23 cellular contexts compared by ENCODE assay signal in the genomic region with DNA sequence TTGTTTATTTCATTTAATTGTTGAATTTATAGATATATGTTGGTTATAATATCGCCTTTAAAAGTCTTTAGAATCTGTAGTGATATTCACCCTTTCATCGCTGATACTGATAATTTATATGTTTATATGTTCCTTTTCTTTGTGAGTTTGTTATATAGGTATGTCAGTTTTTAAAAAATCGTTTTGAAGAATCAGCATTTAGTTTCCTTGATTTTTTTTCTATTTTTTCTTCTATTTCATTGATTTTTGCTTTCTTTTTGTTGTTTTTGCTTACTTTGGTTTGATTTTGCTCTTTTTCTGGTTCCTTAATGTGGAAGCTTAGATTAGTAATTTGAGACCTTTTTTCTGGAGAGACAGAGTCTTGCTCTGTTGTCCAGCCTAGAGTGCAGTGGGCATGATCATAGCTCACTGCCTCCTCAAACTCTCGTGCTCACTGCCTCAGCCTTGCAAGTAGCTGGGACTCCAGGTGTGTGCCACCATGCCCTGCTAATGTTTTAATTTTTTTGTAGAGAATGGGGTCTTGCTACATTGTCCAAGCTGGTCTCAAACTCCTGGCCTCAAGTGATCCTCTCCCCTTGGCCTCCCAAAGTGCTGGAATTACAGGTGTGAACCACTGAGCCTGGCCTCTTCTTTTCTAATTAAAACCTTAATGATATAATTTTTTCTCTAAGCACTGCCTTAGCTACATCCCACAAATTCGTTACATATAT. TPM values are rescaled to one million over a fixed set of nuclear protein-coding genes. Genes with fewer than 3 reads are reported as not detected.
DNase-seq lines count a peak whose midpoint lies in the region; ATAC-seq and TF ChIP-seq lines count a peak whose summit lies in the region.
"Had no signal": no experiment of that assay in that cellular context is flagged by ENCODE, and none has a peak within 500 bp of the region (broad histone marks: within the 10 kb centered on the region; RNA-seq: fewer than 3 reads in every experiment).

No MANE protein-coding gene starts in this region.

- H3K27me3 ChIP-seq in CD8-positive, alpha-beta T cell (ENCODE audit: insufficient read depth, low read length) = no peaks in the 10 kb centered on the region
- H3K27me3 ChIP-seq in naive thymus-derived CD4-positive, alpha-beta T cell (ENCODE audit: control insufficient read depth in 2 of 2, insufficient read depth in 2 of 2, low read length in 2 of 2) = no peaks in the 10 kb centered on the region
- H3K27me3 ChIP-seq: BE2C, testis, uterus had no signal

- H3K36me3 Mint-ChIP-seq in activated T-cell treated with anti-CD3 and anti-CD28 coated beads, Interleukin-2, amount 50 U/mL, for 4 hours (ENCODE audit: insufficient read depth) = peaks cover 7% of the 10 kb centered on the region
- peaks cover 11% of the 10 kb centered on the region for H3K36me3 Mint-ChIP-seq in CD8-positive, alpha-beta T cell
- peaks cover 10% of the 10 kb centered on the region for H3K36me3 Mint-ChIP-seq in WTC11
- H3K36me3 Mint-ChIP-seq in naive thymus-derived CD4-positive, alpha-beta T cell = peaks cover 0 to 8% (median 4%) of the 10 kb centered on the region in 5 donors

- POLR2A ChIA-PET in CD8-positive, alpha-beta T cell (lab: Charles Lee) = interaction anchor here (0.7 to 1.1 kb wide), 2 partner anchors 8 to 18 kb away, joined by 3 read pairs; a partner anchor contains a TSS
- POLR2A ChIA-PET in WTC11 (lab: Charles Lee) = no interaction called here
- POLR2A ChIA-PET in naive thymus-derived CD4-positive, alpha-beta T cell (lab: Charles Lee) = interaction anchor here (0.9 kb wide), 1 partner anchor 21 kb away, joined by 4 read pairs; no protein-coding TSS in a partner anchor
- POLR2A ChIA-PET in HEK293T (lab: Yijun Ruan, JAX) = no interaction called here

- no peaks in the 10 kb centered on the region for H3K9me3 ChIP-seq in CD8-positive, alpha-beta T cell (ENCODE audit: low read length)
- H3K9me3 ChIP-seq in naive thymus-derived CD4-positive, alpha-beta T cell (ENCODE audit: control insufficient read depth in 2 of 3, low read length in 3 of 3) = no peaks in the 10 kb centered on the region
- H3K9me3 ChIP-seq: BE2C, testis, uterus had no signal

- ATAC-seq in activated T-cell treated with anti-CD3 and anti-CD28 coated beads, Interleukin-2, amount 50 U/mL, for 4 hours = no peak
- ATAC-seq in CD8-positive, alpha-beta T cell = no peak
- no peak for ATAC-seq in WTC11
- ATAC-seq in naive thymus-derived CD4-positive, alpha-beta T cell = no peak
- ATAC-seq: SK-N-SH treated with all-trans-retinoic acid at 6 μM for 48 hours; stimulated activated naive B cell treated with anti-CD40 and anti-IgM and Interleukin-4, amounts not matched to agents 10 μg/mL and 1 μg/mL and 100 μg/mL, for 72 hours had no signal

- H3K27ac Mint-ChIP-seq in CD8-positive, alpha-beta T cell = peak overlapping the region; percentile 60
- H3K27ac Mint-ChIP-seq in WTC11 = no peak overlapping the region
- peak overlapping the region in 6 of 9 donors; percentile 15 to 84 (median 64) for H3K27ac Mint-ChIP-seq in naive thymus-derived CD4-positive, alpha-beta T cell
- H3K27ac Mint-ChIP-seq: activated CD4-positive, alpha-beta memory T cell treated with anti-CD3 and anti-CD28 coated beads, Interleukin-2, amount 10 ng/mL, durations not matched to agents 7 days and 5 days; activated naive CD8-positive, alpha-beta T cell treated with anti-CD3 and anti-CD28 coated beads, Interleukin-2, amount 10 ng/mL, durations not matched to agents 7 days and 5 days; stimulated activated naive B cell treated with anti-CD40 and anti-IgM and Interleukin-4, amounts not matched to agents 10 μg/mL and 1 μg/mL and 100 μg/mL, for 72 hours had no signal

- no peak for DNase-seq in activated T-cell treated with anti-CD3 and anti-CD28 coated beads, Interleukin-2, amount 50 U/mL, for 4 hours
- no peak for DNase-seq in activated T-cell treated with anti-CD3 and anti-CD28 coated beads for 4 hours
- no peak for DNase-seq in CD8-positive, alpha-beta T cell
- DNase-seq in WTC11 (ENCODE audit: low spot score) = no peak
- no peak for DNase-seq in naive thymus-derived CD4-positive, alpha-beta T cell
- no peak for DNase-seq in iPS-NIHi7 (ENCODE audit: extremely low spot score)
- no peak for DNase-seq in HEK293T (ENCODE audit: extremely low spot score)
- DNase-seq in NCI-H1930 (lab: John Stamatoyannopoulos, UW) = no peak
- DNase-seq: activated CD4-positive, alpha-beta memory T cell treated with anti-CD3 and anti-CD28 coated beads, Interleukin-2, amount 10 ng/mL, durations not matched to agents 7 days and 5 days; activated naive CD8-positive, alpha-beta T cell treated with anti-CD3 and anti-CD28 coated beads, Interleukin-2, amount 10 ng/mL, durations not matched to agents 7 days and 5 days; BE2C; central memory CD4-positive, alpha-beta T cell; mammary epithelial cell; NCI-H1092; NCI-H187; nucleus accumbens; stimulated activated naive B cell treated with anti-CD40 and anti-IgM and Interleukin-4, amounts not matched to agents 10 μg/mL and 1 μg/mL and 100 μg/mL, for 72 hours; T-helper 9 cell; testis; uterus had no signal

- peaks cover 71% of the 10 kb centered on the region for H3K4me1 Mint-ChIP-seq in activated T-cell treated with anti-CD3 and anti-CD28 coated beads, Interleukin-2, amount 50 U/mL, for 4 hours (ENCODE audit: low read depth)
- H3K4me1 Mint-ChIP-seq in CD8-positive, alpha-beta T cell (ENCODE audit: low read depth) = peaks cover 79% of the 10 kb centered on the region
- H3K4me1 Mint-ChIP-seq in WTC11 = peaks cover 29% of the 10 kb centered on the region
- H3K4me1 Mint-ChIP-seq in naive thymus-derived CD4-positive, alpha-beta T cell = peaks cover 56 to 95% (median 66%) of the 10 kb centered on the region in 7 donors

- no peak overlapping the region for H3K27ac ChIP-seq in CD8-positive, alpha-beta T cell (ENCODE audit: low read depth, low read length)
- H3K27ac ChIP-seq in naive thymus-derived CD4-positive, alpha-beta T cell (ENCODE audit: low read depth, low read length) = no peak overlapping the region
- H3K27ac ChIP-seq: uterus had no signal

- no peaks in the 10 kb centered on the region for H3K36me3 ChIP-seq in CD8-positive, alpha-beta T cell (ENCODE audit: insufficient read depth, low read length)
- H3K36me3 ChIP-seq in naive thymus-derived CD4-positive, alpha-beta T cell (ENCODE audit: control insufficient read depth in 2 of 3, insufficient read depth in 3 of 3, low read length in 3 of 3) = peaks cover 0 to 6% (median 0%) of the 10 kb centered on the region in 3 experiments
- H3K36me3 ChIP-seq: uterus had no signal

- CTCF ChIA-PET in CD8-positive, alpha-beta T cell (lab: Charles Lee) = interaction anchor here (0.9 to 1.2 kb wide), 2 partner anchors 21 to 338 kb away, joined by 3 to 4 read pairs; no protein-coding TSS in a partner anchor
- CTCF ChIA-PET in WTC11 (lab: Charles Lee) (interaction anchor here (0.7 kb wide), 1 partner anchor 59 kb away, joined by 3 read pairs; no protein-coding TSS in a partner anchor), HEK293T (lab: Yijun Ruan, JAX) (interaction anchor here (0.9 kb wide), 1 partner anchor 20 kb away, joined by 8 read pairs; no protein-coding TSS in a partner anchor)
- CTCF ChIA-PET in naive thymus-derived CD4-positive, alpha-beta T cell (lab: Charles Lee) = interaction anchor here (0.7 to 1.9 kb wide), 3 partner anchors 11 to 23 kb away, joined by 4 to 5 read pairs (median 4); no protein-coding TSS in a partner anchor

- H3K9me3 Mint-ChIP-seq in activated T-cell treated with anti-CD3 and anti-CD28 coated beads, Interleukin-2, amount 50 U/mL, for 4 hours = no peaks in the 10 kb centered on the region
- H3K9me3 Mint-ChIP-seq in CD8-positive, alpha-beta T cell = no peaks in the 10 kb centered on the region
- H3K9me3 Mint-ChIP-seq in WTC11 = no peaks in the 10 kb centered on the region
- H3K9me3 Mint-ChIP-seq in naive thymus-derived CD4-positive, alpha-beta T cell = no peaks in the 10 kb centered on the region
- H3K9me3 Mint-ChIP-seq: activated CD4-positive, alpha-beta memory T cell treated with anti-CD3 and anti-CD28 coated beads, Interleukin-2, amount 10 ng/mL, durations not matched to agents 7 days and 5 days; activated naive CD8-positive, alpha-beta T cell treated with anti-CD3 and anti-CD28 coated beads, Interleukin-2, amount 10 ng/mL, durations not matched to agents 7 days and 5 days; activated T-helper 1 cell treated with anti-CD3 and anti-CD28 coated beads, Interleukin-12 subunit alpha, Interleukin-12 subunit beta, Interleukin-2, Interleukin-4 antibody, amounts not matched to agents 30 ng/mL and 10 ng/mL and 1 ng/mL, durations not matched to agents 14 hours and 24 hours and 36 hours; stimulated activated naive B cell treated with anti-CD40 and anti-IgM and Interleukin-4, amounts not matched to agents 10 μg/mL and 1 μg/mL and 100 μg/mL, for 72 hours had no signal

- peaks cover 82% of the 10 kb centered on the region for H3K4me1 ChIP-seq in CD8-positive, alpha-beta T cell (ENCODE audit: insufficient read depth, low read length)
- peaks cover 45 to 51% of the 10 kb centered on the region in 2 donors for H3K4me1 ChIP-seq in naive thymus-derived CD4-positive, alpha-beta T cell (ENCODE audit: control insufficient read depth in 2 of 2, insufficient read depth in 2 of 2, low read length in 2 of 2)
- H3K4me1 ChIP-seq: BE2C had no signal

- H3K4me3 ChIP-seq in CD8-positive, alpha-beta T cell (ENCODE audit: low read depth, low read length) = no peak overlapping the region
- H3K4me3 ChIP-seq in naive thymus-derived CD4-positive, alpha-beta T cell (ENCODE audit: low read length) = no peak overlapping the region
- H3K4me3 ChIP-seq: smooth muscle cell, testis, uterus had no signal

- TF ChIP-seq CTCF in CD8-positive, alpha-beta T cell (IDR thresholded peaks at IDR 0.05) = no peak
- TF ChIP-seq CTCF in WTC11 (IDR thresholded peaks at IDR 0.05) = no peak

- H3K4me3 Mint-ChIP-seq in activated T-cell treated with anti-CD3 and anti-CD28 coated beads, Interleukin-2, amount 50 U/mL, for 4 hours = peak overlapping the region; percentile 35
- peak overlapping the region; percentile 19 for H3K4me3 Mint-ChIP-seq in CD8-positive, alpha-beta T cell
- H3K4me3 Mint-ChIP-seq in WTC11 = no peak overlapping the region
- peak overlapping the region in 8 of 10 donors; percentile 2 to 74 (median 54) for H3K4me3 Mint-ChIP-seq in naive thymus-derived CD4-positive, alpha-beta T cell
- H3K4me3 Mint-ChIP-seq: activated CD4-positive, alpha-beta memory T cell treated with anti-CD3 and anti-CD28 coated beads, Interleukin-2, amount 10 ng/mL, durations not matched to agents 7 days and 5 days; activated naive CD8-positive, alpha-beta T cell treated with anti-CD3 and anti-CD28 coated beads, Interleukin-2, amount 10 ng/mL, durations not matched to agents 7 days and 5 days; activated T-helper 1 cell treated with anti-CD3 and anti-CD28 coated beads, Interleukin-12 subunit alpha, Interleukin-12 subunit beta, Interleukin-2, Interleukin-4 antibody, amounts not matched to agents 30 ng/mL and 10 ng/mL and 1 ng/mL, durations not matched to agents 14 hours and 24 hours and 36 hours; stimulated activated naive B cell treated with anti-CD40 and anti-IgM and Interleukin-4, amounts not matched to agents 10 μg/mL and 1 μg/mL and 100 μg/mL, for 72 hours had no signal

- H3K27me3 Mint-ChIP-seq in activated T-cell treated with anti-CD3 and anti-CD28 coated beads, Interleukin-2, amount 50 U/mL, for 4 hours (ENCODE audit: low read depth) = no peaks in the 10 kb centered on the region
- no peaks in the 10 kb centered on the region for H3K27me3 Mint-ChIP-seq in CD8-positive, alpha-beta T cell (ENCODE audit: low read depth)
- H3K27me3 Mint-ChIP-seq in WTC11 (ENCODE audit: low read depth) = no peaks in the 10 kb centered on the region
- H3K27me3 Mint-ChIP-seq in naive thymus-derived CD4-positive, alpha-beta T cell = no peaks in the 10 kb centered on the region
- H3K27me3 Mint-ChIP-seq: activated CD4-positive, alpha-beta memory T cell treated with anti-CD3 and anti-CD28 coated beads, Interleukin-2, amount 10 ng/mL, durations not matched to agents 7 days and 5 days; activated naive CD8-positive, alpha-beta T cell treated with anti-CD3 and anti-CD28 coated beads, Interleukin-2, amount 10 ng/mL, durations not matched to agents 7 days and 5 days; stimulated activated naive B cell treated with anti-CD40 and anti-IgM and Interleukin-4, amounts not matched to agents 10 μg/mL and 1 μg/mL and 100 μg/mL, for 72 hours had no signal

- intact Hi-C loops in CD8-positive, alpha-beta T cell (cut with DNase I, micrococcal nuclease) = no loop called here
- intact Hi-C loops in naive thymus-derived CD4-positive, alpha-beta T cell (cut with micrococcal nuclease) = loop anchor here in 1 of 2 donors (5.0 kb wide), 1 partner anchor 616 kb away; a partner anchor contains a TSS

RNA-seq across cellular contexts. Expression of a gene that starts 7.5 kb away (rescaled TPM):
- 100 to 1,000 TPM; 149 to 176 (median 158) TPM for total RNA-seq in activated T-cell treated with anti-CD3 and anti-CD28 coated beads, Interleukin-2, amount 50 U/mL, for 4 hours
- 100 to 1,000 TPM; 460 to 476 TPM for total RNA-seq in CD8-positive, alpha-beta T cell
- 255 to 272 TPM (median 268 TPM) in 3 replicates for total RNA-seq in WTC11 (2021)
- 100 to 1,000 TPM; 176 to 303 (median 286) TPM for total RNA-seq in naive thymus-derived CD4-positive, alpha-beta T cell
- polyA plus RNA-seq in naive thymus-derived CD4-positive, alpha-beta T cell = 100 to 1,000 TPM; 130 to 231 TPM

RNA-seq across cellular contexts. Expression of a gene that starts 18.8 kb away (rescaled TPM):
- 1 to 10 TPM; 3.4 to 6.5 (median 4.1) TPM for total RNA-seq in activated T-cell treated with anti-CD3 and anti-CD28 coated beads, Interleukin-2, amount 50 U/mL, for 4 hours
- total RNA-seq in CD8-positive, alpha-beta T cell = 10 to 100 TPM in 1 of 2 experiments, 1 to 10 TPM in 1; 8.4 to 10.1 TPM
- total RNA-seq in WTC11 (2021) = 14.1 to 16.2 TPM (median 15.4 TPM) in 3 replicates
- total RNA-seq in naive thymus-derived CD4-positive, alpha-beta T cell = 10 to 100 TPM in 2 of 5 experiments, 1 to 10 TPM in 3; 2.6 to 13.3 (median 7.0) TPM
- polyA plus RNA-seq in naive thymus-derived CD4-positive, alpha-beta T cell = 1 to 10 TPM; 3.0 to 8.6 TPM

RNA-seq across cellular contexts. Expression of a gene that starts 57.0 kb away (rescaled TPM):
- total RNA-seq in activated T-cell treated with anti-CD3 and anti-CD28 coated beads, Interleukin-2, amount 50 U/mL, for 4 hours = 10 to 100 TPM; 15.3 to 17.3 (median 15.5) TPM
- total RNA-seq in CD8-positive, alpha-beta T cell = 10 to 100 TPM; 64.9 to 67.4 TPM
- total RNA-seq in WTC11 (2021) = 21.5 to 23.2 TPM (median 23.0 TPM) in 3 replicates
- total RNA-seq in naive thymus-derived CD4-positive, alpha-beta T cell = 10 to 100 TPM; 24.6 to 52.9 (median 30.7) TPM
- 10 to 100 TPM in 1 of 2 donors, 1 to 10 TPM in 1; 8.9 to 10.7 TPM for polyA plus RNA-seq in naive thymus-derived CD4-positive, alpha-beta T cell

Comparison
In these comparisons a context has a peak if more than half of its experiments do, and no peak if none do; other contexts are left out.
1. POLR2A ChIA-PET loops: an anchor here in CD8-positive, alpha-beta T cell (0.7 to 1.1 kb wide) and naive thymus-derived CD4-positive, alpha-beta T cell (0.9 kb wide); none called in WTC11 and HEK293T.